ENCODE assay signal across 1 cellular context in genomic region chr6:148518371-148519156, GRCh38.
TF ChIP-seq lines count a peak whose summit lies in the region.

No MANE protein-coding gene starts in this region.

TF ChIP-seq in GM23338, 12 proteins besides CTCF, POLR2A, EP300 and RAD21 (continued from another document):
- TF ChIP-seq, protein P1, sequence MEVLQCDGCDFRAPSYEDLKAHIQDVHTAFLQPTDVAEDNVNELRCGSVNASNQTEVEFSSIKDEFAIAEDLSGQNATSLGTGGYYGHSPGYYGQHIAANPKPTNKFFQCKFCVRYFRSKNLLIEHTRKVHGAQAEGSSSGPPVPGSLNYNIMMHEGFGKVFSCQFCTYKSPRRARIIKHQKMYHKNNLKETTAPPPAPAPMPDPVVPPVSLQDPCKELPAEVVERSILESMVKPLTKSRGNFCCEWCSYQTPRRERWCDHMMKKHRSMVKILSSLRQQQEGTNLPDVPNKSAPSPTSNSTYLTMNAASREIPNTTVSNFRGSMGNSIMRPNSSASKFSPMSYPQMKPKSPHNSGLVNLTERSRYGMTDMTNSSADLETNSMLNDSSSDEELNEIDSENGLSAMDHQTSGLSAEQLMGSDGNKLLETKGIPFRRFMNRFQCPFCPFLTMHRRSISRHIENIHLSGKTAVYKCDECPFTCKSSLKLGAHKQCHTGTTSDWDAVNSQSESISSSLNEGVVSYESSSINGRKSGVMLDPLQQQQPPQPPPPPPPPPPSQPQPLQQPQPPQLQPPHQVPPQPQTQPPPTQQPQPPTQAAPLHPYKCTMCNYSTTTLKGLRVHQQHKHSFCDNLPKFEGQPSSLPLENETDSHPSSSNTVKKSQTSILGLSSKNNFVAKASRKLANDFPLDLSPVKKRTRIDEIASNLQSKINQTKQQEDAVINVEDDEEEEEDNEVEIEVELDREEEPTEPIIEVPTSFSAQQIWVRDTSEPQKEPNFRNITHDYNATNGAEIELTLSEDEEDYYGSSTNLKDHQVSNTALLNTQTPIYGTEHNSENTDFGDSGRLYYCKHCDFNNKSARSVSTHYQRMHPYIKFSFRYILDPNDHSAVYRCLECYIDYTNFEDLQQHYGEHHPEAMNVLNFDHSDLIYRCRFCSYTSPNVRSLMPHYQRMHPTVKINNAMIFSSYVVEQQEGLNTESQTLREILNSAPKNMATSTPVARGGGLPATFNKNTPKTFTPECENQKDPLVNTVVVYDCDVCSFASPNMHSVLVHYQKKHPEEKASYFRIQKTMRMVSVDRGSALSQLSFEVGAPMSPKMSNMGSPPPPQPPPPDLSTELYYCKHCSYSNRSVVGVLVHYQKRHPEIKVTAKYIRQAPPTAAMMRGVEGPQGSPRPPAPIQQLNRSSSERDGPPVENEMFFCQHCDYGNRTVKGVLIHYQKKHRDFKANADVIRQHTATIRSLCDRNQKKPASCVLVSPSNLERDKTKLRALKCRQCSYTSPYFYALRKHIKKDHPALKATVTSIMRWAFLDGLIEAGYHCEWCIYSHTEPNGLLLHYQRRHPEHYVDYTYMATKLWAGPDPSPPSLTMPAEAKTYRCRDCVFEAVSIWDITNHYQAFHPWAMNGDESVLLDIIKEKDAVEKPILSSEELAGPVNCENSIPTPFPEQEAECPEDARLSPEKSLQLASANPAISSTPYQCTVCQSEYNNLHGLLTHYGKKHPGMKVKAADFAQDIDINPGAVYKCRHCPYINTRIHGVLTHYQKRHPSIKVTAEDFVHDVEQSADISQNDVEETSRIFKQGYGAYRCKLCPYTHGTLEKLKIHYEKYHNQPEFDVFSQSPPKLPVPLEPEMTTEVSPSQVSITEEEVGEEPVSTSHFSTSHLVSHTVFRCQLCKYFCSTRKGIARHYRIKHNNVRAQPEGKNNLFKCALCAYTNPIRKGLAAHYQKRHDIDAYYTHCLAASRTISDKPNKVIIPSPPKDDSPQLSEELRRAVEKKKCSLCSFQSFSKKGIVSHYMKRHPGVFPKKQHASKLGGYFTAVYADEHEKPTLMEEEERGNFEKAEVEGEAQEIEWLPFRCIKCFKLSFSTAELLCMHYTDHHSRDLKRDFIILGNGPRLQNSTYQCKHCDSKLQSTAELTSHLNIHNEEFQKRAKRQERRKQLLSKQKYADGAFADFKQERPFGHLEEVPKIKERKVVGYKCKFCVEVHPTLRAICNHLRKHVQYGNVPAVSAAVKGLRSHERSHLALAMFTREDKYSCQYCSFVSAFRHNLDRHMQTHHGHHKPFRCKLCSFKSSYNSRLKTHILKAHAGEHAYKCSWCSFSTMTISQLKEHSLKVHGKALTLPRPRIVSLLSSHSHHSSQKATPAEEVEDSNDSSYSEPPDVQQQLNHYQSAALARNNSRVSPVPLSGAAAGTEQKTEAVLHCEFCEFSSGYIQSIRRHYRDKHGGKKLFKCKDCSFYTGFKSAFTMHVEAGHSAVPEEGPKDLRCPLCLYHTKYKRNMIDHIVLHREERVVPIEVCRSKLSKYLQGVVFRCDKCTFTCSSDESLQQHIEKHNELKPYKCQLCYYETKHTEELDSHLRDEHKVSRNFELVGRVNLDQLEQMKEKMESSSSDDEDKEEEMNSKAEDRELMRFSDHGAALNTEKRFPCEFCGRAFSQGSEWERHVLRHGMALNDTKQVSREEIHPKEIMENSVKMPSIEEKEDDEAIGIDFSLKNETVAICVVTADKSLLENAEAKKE (CRISPR knock-in tag; IDR thresholded peaks at IDR 0.05): no peak
- TF ChIP-seq ZNF331 (CRISPR knock-in tag; IDR thresholded peaks at IDR 0.05; ENCODE audit: low read depth): no peak
